34 cellular contexts compared by ENCODE assay signal in genomic region chr15:45144775-45145174, GRCh38. TPM values are rescaled to one million over a fixed set of nuclear protein-coding genes. Genes with fewer than 3 reads are reported as not detected.
"Had no signal": no experiment of that assay in that cellular context is flagged by ENCODE, and none has a peak within 500 bp of the region (broad histone marks: within the 10 kb centered on the region; RNA-seq: fewer than 3 reads in every experiment).

No MANE protein-coding gene starts in this region.

- H3K4me1 ChIP-seq: ascending aorta, breast epithelium, colonic mucosa, esophagus muscularis mucosa, gastrocnemius medialis, heart right ventricle had no signal

- ATAC-seq: activated CD4-positive, alpha-beta T cell treated with anti-CD3 and anti-CD28 coated beads for 36 hours; activated CD8-positive, alpha-beta memory T cell treated with anti-CD3 and anti-CD28 coated beads, Interleukin-2, amount 10 ng/mL, durations not matched to agents 7 days and 5 days; activated CD8-positive, alpha-beta T cell treated with anti-CD3 and anti-CD28 coated beads, Interleukin-2, amount 10 ng/mL, durations not matched to agents 7 days and 5 days; activated naive CD4-positive, alpha-beta T cell treated with anti-CD3 and anti-CD28 coated beads, Interleukin-2, amount 50 U/mL, for 72 hours; foreskin keratinocyte; gastrocnemius medialis; heart right ventricle had no signal

- H3K4me3 ChIP-seq: ascending aorta, breast epithelium, cardiac muscle cell, colonic mucosa, dorsolateral prefrontal cortex, esophagus muscularis mucosa, gastrocnemius medialis, heart right ventricle had no signal

- DNase-seq: activated CD4-positive, alpha-beta memory T cell treated with anti-CD3 and anti-CD28 coated beads for 36 hours; activated CD4-positive, alpha-beta T cell treated with anti-CD3 and anti-CD28 coated beads for 36 hours; activated CD4-positive, alpha-beta T cell treated with anti-CD3 and anti-CD28 coated beads, Interleukin-2, amount 10 ng/mL, durations not matched to agents 24 days and 14 days; activated CD4-positive, CD25-positive, alpha-beta regulatory T cell; activated CD4-positive, CD25-positive, alpha-beta regulatory T cell treated with anti-CD3 and anti-CD28 coated beads, Interleukin-2, amount 50 U/mL, for 72 hours; activated CD8-positive, alpha-beta memory T cell treated with anti-CD3 and anti-CD28 coated beads, Interleukin-2, amount 10 ng/mL, durations not matched to agents 7 days and 5 days; activated CD8-positive, alpha-beta memory T cell treated with anti-CD3 and anti-CD28 coated beads, Interleukin-2, amount 50 U/mL, for 4 hours; activated CD8-positive, alpha-beta T cell treated with anti-CD3 and anti-CD28 coated beads, Interleukin-2, amount 10 ng/mL, durations not matched to agents 7 days and 5 days; activated effector memory CD4-positive, alpha-beta T cell treated with anti-CD3 and anti-CD28 coated beads, Interleukin-2, amount 50 U/mL, for 16 hours; activated naive CD4-positive, alpha-beta T cell treated with anti-CD3 and anti-CD28 coated beads for 36 hours; activated naive CD8-positive, alpha-beta T cell treated with anti-CD3 and anti-CD28 coated beads, Interleukin-2, amount 10 ng/mL, durations not matched to agents 7 days and 5 days; activated T-cell treated with anti-CD3 and anti-CD28 coated beads, Interleukin-2, amount 50 U/mL, for 1 hour; activated T-cell treated with anti-CD3 and anti-CD28 coated beads, Interleukin-2, amount 50 U/mL, for 48 hours; central memory CD4-positive, alpha-beta T cell; cerebellar nuclear complex; colonic mucosa; effector memory CD4-positive, alpha-beta T cell; endodermal cell; erythroblast; foreskin keratinocyte; gastrocnemius medialis; glutamatergic neuron; heart right ventricle; T-helper 2 cell had no signal

- H3K36me3 ChIP-seq: ascending aorta, breast epithelium, cardiac muscle cell, colonic mucosa, esophagus muscularis mucosa, gastrocnemius medialis, heart right ventricle had no signal

- H3K9me3 ChIP-seq: ascending aorta, breast epithelium, colonic mucosa, esophagus muscularis mucosa, gastrocnemius medialis, heart right ventricle had no signal

- H3K27me3 ChIP-seq: ascending aorta, breast epithelium, colonic mucosa, dorsolateral prefrontal cortex, foreskin keratinocyte had no signal

- H3K27ac ChIP-seq: ascending aorta, breast epithelium, cardiac muscle cell, colonic mucosa, dorsolateral prefrontal cortex, esophagus muscularis mucosa, foreskin keratinocyte, gastrocnemius medialis, heart right ventricle had no signal

RNA-seq across cellular contexts. Expression of gene DUOX1, which starts 15.0 kb away (rescaled TPM):
- total RNA-seq: activated CD8-positive, alpha-beta T cell treated with anti-CD3 and anti-CD28 coated beads, Interleukin-2, amount 10 ng/mL, durations not matched to agents 7 days and 5 days; activated naive CD8-positive, alpha-beta T cell treated with anti-CD3 and anti-CD28 coated beads, Interleukin-2, amount 10 ng/mL, durations not matched to agents 7 days and 5 days had no signal

RNA-seq across cellular contexts. Expression of gene DUOXA1, which starts 15.1 kb away (rescaled TPM):
- total RNA-seq: activated CD4-positive, alpha-beta T cell treated with anti-CD3 and anti-CD28 coated beads, Interleukin-2, amount 10 ng/mL, durations not matched to agents 24 days and 14 days; activated CD8-positive, alpha-beta memory T cell treated with anti-CD3 and anti-CD28 coated beads for 36 hours; activated CD8-positive, alpha-beta memory T cell treated with anti-CD3 and anti-CD28 coated beads, Interleukin-2, amount 10 ng/mL, durations not matched to agents 7 days and 5 days; activated CD8-positive, alpha-beta T cell treated with anti-CD3 and anti-CD28 coated beads, Interleukin-2, amount 10 ng/mL, durations not matched to agents 7 days and 5 days; activated naive CD4-positive, alpha-beta T cell treated with anti-CD3 and anti-CD28 coated beads for 36 hours; activated T-helper 1 cell treated with anti-CD3 and anti-CD28 coated beads, Interleukin-12 subunit alpha, Interleukin-12 subunit beta, Interleukin-2, Interleukin-4 antibody, amounts not matched to agents 30 ng/mL and 10 ng/mL and 1 ng/mL, durations not matched to agents 14 hours and 24 hours and 36 hours; gastrocnemius medialis had no signal

RNA-seq across cellular contexts. Expression of gene DUOXA2, which starts 30.6 kb away (rescaled TPM):
- total RNA-seq: activated CD4-positive, alpha-beta memory T cell treated with anti-CD3 and anti-CD28 coated beads for 36 hours; activated CD4-positive, alpha-beta T cell treated with anti-CD3 and anti-CD28 coated beads for 36 hours; activated CD4-positive, alpha-beta T cell treated with anti-CD3 and anti-CD28 coated beads, Interleukin-2, amount 10 ng/mL, durations not matched to agents 24 days and 14 days; activated CD8-positive, alpha-beta memory T cell treated with anti-CD3 and anti-CD28 coated beads for 36 hours; activated CD8-positive, alpha-beta memory T cell treated with anti-CD3 and anti-CD28 coated beads, Interleukin-2, amount 10 ng/mL, durations not matched to agents 7 days and 5 days; activated CD8-positive, alpha-beta T cell treated with anti-CD3 and anti-CD28 coated beads, Interleukin-2, amount 10 ng/mL, durations not matched to agents 7 days and 5 days; activated naive CD4-positive, alpha-beta T cell treated with anti-CD3 and anti-CD28 coated beads for 36 hours; activated naive CD4-positive, alpha-beta T cell treated with anti-CD3 and anti-CD28 coated beads, Interleukin-2, amount 50 U/mL, for 72 hours; activated naive CD8-positive, alpha-beta T cell treated with anti-CD3 and anti-CD28 coated beads, Interleukin-2, amount 10 ng/mL, durations not matched to agents 7 days and 5 days; activated T-helper 1 cell treated with anti-CD3 and anti-CD28 coated beads, Interleukin-12 subunit alpha, Interleukin-12 subunit beta, Interleukin-2, Interleukin-4 antibody, amounts not matched to agents 30 ng/mL and 10 ng/mL and 1 ng/mL, durations not matched to agents 14 hours and 24 hours and 36 hours; activated T-helper 2 cell treated with anti-CD3 and anti-CD28 coated beads, Interferon-gamma antibody, Interleukin-2, Interleukin-4, amounts not matched to agents 10 μg/mL and 5 μg/mL and 100 μg/mL, durations not matched to agents 14 hours and 24 hours and 36 hours; cardiac muscle cell; dorsolateral prefrontal cortex; endodermal cell; foreskin keratinocyte; gastrocnemius medialis; heart right ventricle; T-helper 1 cell treated with Interleukin-12 subunit alpha and Interleukin-12 subunit beta and Interleukin-4 antibody, amounts not matched to agents 30 ng/mL and 1 ng/mL, for 36 hours had no signal

RNA-seq across cellular contexts. Expression of gene DUOX2, which starts 30.8 kb away (rescaled TPM):
- total RNA-seq: activated CD4-positive, alpha-beta T cell treated with anti-CD3 and anti-CD28 coated beads, Interleukin-2, amount 10 ng/mL, durations not matched to agents 24 days and 14 days; activated CD8-positive, alpha-beta memory T cell treated with anti-CD3 and anti-CD28 coated beads, Interleukin-2, amount 10 ng/mL, durations not matched to agents 7 days and 5 days; activated CD8-positive, alpha-beta T cell treated with anti-CD3 and anti-CD28 coated beads, Interleukin-2, amount 10 ng/mL, durations not matched to agents 7 days and 5 days; activated naive CD4-positive, alpha-beta T cell treated with anti-CD3 and anti-CD28 coated beads for 36 hours; activated naive CD8-positive, alpha-beta T cell treated with anti-CD3 and anti-CD28 coated beads, Interleukin-2, amount 10 ng/mL, durations not matched to agents 7 days and 5 days; activated T-helper 1 cell treated with anti-CD3 and anti-CD28 coated beads, Interleukin-12 subunit alpha, Interleukin-12 subunit beta, Interleukin-2, Interleukin-4 antibody, amounts not matched to agents 30 ng/mL and 10 ng/mL and 1 ng/mL, durations not matched to agents 14 hours and 24 hours and 36 hours; activated T-helper 2 cell treated with anti-CD3 and anti-CD28 coated beads, Interferon-gamma antibody, Interleukin-2, Interleukin-4, amounts not matched to agents 10 μg/mL and 5 μg/mL and 100 μg/mL, durations not matched to agents 14 hours and 24 hours and 36 hours; gastrocnemius medialis; T-helper 1 cell treated with Interleukin-12 subunit alpha and Interleukin-12 subunit beta and Interleukin-4 antibody, amounts not matched to agents 30 ng/mL and 1 ng/mL, for 36 hours had no signal
